In genomic region chrX:97494756-97495372, GRCh38 we compare ENCODE assay signal across 12 cellular contexts.
DNase-seq lines count a peak whose midpoint lies in the region; ATAC-seq lines count a peak whose summit lies in the region.
"Had no signal": no experiment of that assay in that cellular context is flagged by ENCODE, and none has a peak within 500 bp of the region (broad histone marks: within the 10 kb centered on the region; RNA-seq: fewer than 3 reads in every experiment).

No MANE protein-coding gene starts in this region.

- H3K4me3 ChIP-seq in SJCRH30: no peak overlapping the region
- H3K4me3 ChIP-seq: SK-N-MC had no signal

- H3K4me1 ChIP-seq in SJCRH30: no peaks in the 10 kb centered on the region

- no peaks in the 10 kb centered on the region for H3K36me3 ChIP-seq in SJCRH30

- no peaks in the 10 kb centered on the region for H3K27me3 ChIP-seq in SJCRH30

- in situ Hi-C loops in G401 (cut with HindIII; ENCODE audit: low sequenced_read_pairs): no loop called here

- ATAC-seq in GM18499 (IDR thresholded peaks at IDR 0.05; ENCODE audit: insufficient read depth, unreplicated experiment) (peak; percentile 97), GM19397 (IDR thresholded peaks at IDR 0.05; ENCODE audit: unreplicated experiment) (peak; percentile 85), HG02798 (IDR thresholded peaks at IDR 0.05; ENCODE audit: poor library complexity, unreplicated experiment) (peak; percentile 94), HG03520 (IDR thresholded peaks at IDR 0.05; ENCODE audit: unreplicated experiment) (peak; percentile 90)

- no peaks in the 10 kb centered on the region for H3K9me3 ChIP-seq in SJCRH30 (replicated peaks)

- no peak for DNase-seq in activated effector memory CD4-positive, alpha-beta T cell treated with Interleukin-2 at 50 U/mL for 16 hours
- no peak for DNase-seq in G401 (ENCODE audit: low spot score)
- DNase-seq in NCI-H1436 (lab: John Stamatoyannopoulos, UW): no peak
- no peak for DNase-seq in SJCRH30
- DNase-seq: activated CD4-positive, alpha-beta T cell treated with anti-CD3 and anti-CD28 coated beads, Interleukin-2, amount 10 ng/mL, durations not matched to agents 7 days and 5 days; CD4-positive, alpha-beta memory T cell; NCI-H526 had no signal

- H3K27ac ChIP-seq in SJCRH30: no peak overlapping the region
- H3K27ac ChIP-seq: SK-N-MC had no signal
